Comparison of ENCODE assay signal across 9 cellular contexts in the genomic region with DNA sequence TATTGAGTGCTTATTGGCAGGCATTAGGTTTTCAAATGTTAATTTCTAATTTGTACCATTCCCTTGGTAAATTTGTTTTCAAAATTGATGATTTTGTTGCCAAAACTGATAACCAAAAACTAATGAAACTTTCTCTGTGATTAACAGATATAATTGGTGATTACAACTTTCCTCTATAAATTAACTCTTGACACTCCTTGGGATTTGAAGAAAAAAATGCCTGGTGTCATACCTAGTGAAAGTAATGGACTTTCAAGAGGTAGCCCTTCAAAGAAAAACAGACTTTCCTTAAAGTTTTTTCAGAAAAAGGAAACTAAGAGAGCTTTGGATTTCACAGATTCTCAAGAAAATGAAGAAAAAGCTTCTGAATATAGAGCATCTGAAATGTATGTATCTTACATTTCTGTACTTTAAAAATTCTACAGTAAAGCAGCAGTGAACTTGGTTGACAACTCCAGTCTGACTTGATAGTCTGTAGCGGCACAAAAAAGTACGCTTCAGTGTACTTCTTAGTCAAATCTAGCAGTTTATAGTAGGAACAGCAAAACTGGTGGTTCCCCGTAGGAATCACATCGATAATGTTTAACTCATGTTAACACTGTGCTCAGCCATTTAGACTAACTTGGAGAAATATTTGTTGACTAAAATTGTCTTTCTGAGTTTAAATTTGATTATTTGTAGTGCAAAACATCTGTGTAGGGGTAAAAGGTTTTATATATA. TPM values are rescaled to one million over a fixed set of nuclear protein-coding genes. Genes with fewer than 3 reads are reported as not detected.
DNase-seq lines count a peak whose midpoint lies in the region; ATAC-seq, FAIRE-seq and TF ChIP-seq lines count a peak whose summit lies in the region.
"Had no signal": no experiment of that assay in that cellular context is flagged by ENCODE, and none has a peak within 500 bp of the region (broad histone marks: within the 10 kb centered on the region; RNA-seq: fewer than 3 reads in every experiment).

No MANE protein-coding gene starts in this region.

- TF ChIP-seq CTCF in A549 (IDR thresholded peaks at IDR 0.05), result no peak

- CTCF ChIA-PET in A549 (lab: Yijun Ruan, JAX), result no interaction called here

- no peaks in the 10 kb centered on the region for H3K27me3 ChIP-seq in effector memory CD4-positive, alpha-beta T cell (replicated peaks; ENCODE audit: control insufficient read depth, insufficient read depth, low read length, poor library complexity, severe bottlenecking)

- H3K9me3 ChIP-seq in A549, result no peaks in the 10 kb centered on the region
- H3K9me3 ChIP-seq in effector memory CD4-positive, alpha-beta T cell (ENCODE audit: control insufficient read depth, low read length), result no peaks in the 10 kb centered on the region

- peaks cover 34% of the 10 kb centered on the region for H3K36me3 ChIP-seq in effector memory CD4-positive, alpha-beta T cell (ENCODE audit: control insufficient read depth, insufficient read depth, low read length)

- H3K4me2 ChIP-seq in A549, result peak overlapping the region; percentile 88

- ATAC-seq in A549 (no peak), HG03432 (IDR thresholded peaks at IDR 0.05; ENCODE audit: unreplicated experiment) (peak; percentile 21), HG02970 (IDR thresholded peaks at IDR 0.05; ENCODE audit: low FRiP score, unreplicated experiment) (no peak)
- ATAC-seq in activated naive CD8-positive, alpha-beta T cell treated with anti-CD3 and anti-CD28 coated beads, Interleukin-2, amount 10 ng/mL, durations not matched to agents 7 days and 5 days (ENCODE audit: low read depth), result no peak

- H3K27me3 Mint-ChIP-seq in activated naive CD8-positive, alpha-beta T cell treated with anti-CD3 and anti-CD28 coated beads, Interleukin-2, amount 10 ng/mL, durations not matched to agents 7 days and 5 days, result no peaks in the 10 kb centered on the region

- TF ChIP-seq RAD21 in A549 (conservative IDR thresholded peaks at IDR 0.05 in 1 of 2, IDR thresholded peaks at IDR 0.05 in 1 of 2), result no peak

- H3K36me3 Mint-ChIP-seq in activated naive CD8-positive, alpha-beta T cell treated with anti-CD3 and anti-CD28 coated beads, Interleukin-2, amount 10 ng/mL, durations not matched to agents 7 days and 5 days, result peaks cover 24% of the 10 kb centered on the region

- POLR2A ChIA-PET in A549 (lab: Yijun Ruan, JAX), result no interaction called here
- POLR2A ChIA-PET in activated naive CD8-positive, alpha-beta T cell treated with anti-CD3 and anti-CD28 coated beads, Interleukin-2, amount 10 ng/mL, durations not matched to agents 7 days and 5 days (lab: Charles Lee), result interaction anchor here (0.6 to 1.2 kb wide), 3 partner anchors 11 to 1362 kb away, joined by 3 to 6 read pairs (median 4); no protein-coding TSS in a partner anchor

- H3K27ac ChIP-seq in A549, result no peak overlapping the region
- H3K27ac ChIP-seq in effector memory CD4-positive, alpha-beta T cell (ENCODE audit: insufficient read depth, low read length, poor library complexity, severe bottlenecking), result no peak overlapping the region

- peak overlapping the region; percentile 98 for H3K4me3 Mint-ChIP-seq in activated naive CD8-positive, alpha-beta T cell treated with anti-CD3 and anti-CD28 coated beads, Interleukin-2, amount 10 ng/mL, durations not matched to agents 7 days and 5 days

- H3K27ac Mint-ChIP-seq in activated naive CD8-positive, alpha-beta T cell treated with anti-CD3 and anti-CD28 coated beads, Interleukin-2, amount 10 ng/mL, durations not matched to agents 7 days and 5 days, result peak overlapping the region; percentile 42

- H3K9me3 Mint-ChIP-seq in activated naive CD8-positive, alpha-beta T cell treated with anti-CD3 and anti-CD28 coated beads, Interleukin-2, amount 10 ng/mL, durations not matched to agents 7 days and 5 days, result no peaks in the 10 kb centered on the region
- H3K9me3 Mint-ChIP-seq: immature natural killer cell had no signal

- peaks cover 19% of the 10 kb centered on the region; the same call in 2 of the 3 replicates for H3K4me1 ChIP-seq in A549
- H3K4me1 ChIP-seq in effector memory CD4-positive, alpha-beta T cell (ENCODE audit: control insufficient read depth, insufficient read depth, low read length, poor library complexity, severe bottlenecking), result peaks cover 26% of the 10 kb centered on the region

- TF ChIP-seq POLR2A in A549 (IDR thresholded peaks at IDR 0.05; ENCODE audit: low read length), result no peak

- H3K4me3 ChIP-seq in A549, result no peak overlapping the region
- H3K4me3 ChIP-seq in effector memory CD4-positive, alpha-beta T cell (ENCODE audit: insufficient read depth, low read depth, low read length, poor library complexity, severe bottlenecking), result no peak overlapping the region

- DNase-seq in A549 (ENCODE audit: low read depth in 1 of 2, low spot score in 1 of 2) (no peak), GM19238 (ENCODE audit: insufficient read length, low spot score) (peak; percentile 23), NK-92 (lab: John Stamatoyannopoulos, UW; ENCODE audit: unreplicated experiment) (no peak), hypothalamus (lab: John Stamatoyannopoulos, UW) (no peak)
- no peak for DNase-seq in activated naive CD8-positive, alpha-beta T cell treated with anti-CD3 and anti-CD28 coated beads, Interleukin-2, amount 10 ng/mL, durations not matched to agents 7 days and 5 days
- DNase-seq in effector memory CD4-positive, alpha-beta T cell, result no peak
- DNase-seq: immature natural killer cell had no signal

- WGBS in A549 (ENCODE audit: missing lambda C conversion rate), result 80% methylated on average over 4 of the region's 4 CpGs

- no peak for TF ChIP-seq EP300 in A549 (IDR thresholded peaks at IDR 0.05)

- FAIRE-seq in A549 (lab: Jason Lieb, UNC), result no peak

- H3K4me1 Mint-ChIP-seq in activated naive CD8-positive, alpha-beta T cell treated with anti-CD3 and anti-CD28 coated beads, Interleukin-2, amount 10 ng/mL, durations not matched to agents 7 days and 5 days, result peaks cover 23% of the 10 kb centered on the region

TF ChIP-seq in A549, 52 proteins besides CTCF, POLR2A, EP300 and RAD21:
- TF ChIP-seq HOXB5 (CRISPR knock-in tag; IDR thresholded peaks at IDR 0.05) (no peak), HOXA7 (CRISPR knock-in tag; IDR thresholded peaks at IDR 0.05) (no peak), POLR2AphosphoS2 (conservative IDR thresholded peaks at IDR 0.05; ENCODE audit: low read length) (no peak), TP53 (CRISPR knock-in tag; IDR thresholded peaks at IDR 0.05) (no peak), CBX8 (IDR thresholded peaks at IDR 0.05) (no peak), SMC3 (IDR thresholded peaks at IDR 0.05) (no peak), BCL3 (IDR thresholded peaks at IDR 0.05) (no peak), ATOH8 (CRISPR knock-in tag; IDR thresholded peaks at IDR 0.05; ENCODE audit: low read depth) (no peak), NR3C1 (IDR thresholded peaks at IDR 0.05) (no peak), MAFK (IDR thresholded peaks at IDR 0.05; ENCODE audit: partially characterized antibody) (no peak), BHLHE40 (IDR thresholded peaks at IDR 0.05; ENCODE audit: low read depth, low read length) (no peak), RARB (CRISPR knock-in tag; IDR thresholded peaks at IDR 0.05) (no peak), EHF (CRISPR knock-in tag; IDR thresholded peaks at IDR 0.05) (no peak)
- TF ChIP-seq, protein P1, sequence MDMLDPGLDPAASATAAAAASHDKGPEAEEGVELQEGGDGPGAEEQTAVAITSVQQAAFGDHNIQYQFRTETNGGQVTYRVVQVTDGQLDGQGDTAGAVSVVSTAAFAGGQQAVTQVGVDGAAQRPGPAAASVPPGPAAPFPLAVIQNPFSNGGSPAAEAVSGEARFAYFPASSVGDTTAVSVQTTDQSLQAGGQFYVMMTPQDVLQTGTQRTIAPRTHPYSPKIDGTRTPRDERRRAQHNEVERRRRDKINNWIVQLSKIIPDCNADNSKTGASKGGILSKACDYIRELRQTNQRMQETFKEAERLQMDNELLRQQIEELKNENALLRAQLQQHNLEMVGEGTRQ (IDR thresholded peaks at IDR 0.05), result no peak

RNA-seq across cellular contexts. Expression of gene USP1, which starts 3.0 kb away (rescaled TPM):
- polyA plus RNA-seq in A549 (2011; rRNA removed), result 18.5 and 31.4 TPM in 2 replicates
- 5.7 and 5.8 TPM in 2 replicates for polyA plus RNA-seq in A549 (2012; cell fraction: cytosol; rRNA removed)
- polyA plus RNA-seq in A549 (2012; cell fraction: nucleus; rRNA removed), result 3.8 and 6.0 TPM in 2 replicates
- polyA plus RNA-seq in A549 (2017; fragmentation: RNase III; extraction: RNeasy Plus Mini Kit Qiagen cat#74134 plus additional on column Dnase treatment), result 23.5 to 26.4 TPM (median 24.8 TPM) in 3 replicates
- 5.1 and 6.2 TPM in 2 replicates for polyA minus RNA-seq in A549 (2011; rRNA and poly(A)+ RNA removed)
- 10 to 100 TPM; 67.7 to 68.4 TPM for total RNA-seq in activated naive CD8-positive, alpha-beta T cell treated with anti-CD3 and anti-CD28 coated beads, Interleukin-2, amount 10 ng/mL, durations not matched to agents 7 days and 5 days
